In the genomic region with DNA sequence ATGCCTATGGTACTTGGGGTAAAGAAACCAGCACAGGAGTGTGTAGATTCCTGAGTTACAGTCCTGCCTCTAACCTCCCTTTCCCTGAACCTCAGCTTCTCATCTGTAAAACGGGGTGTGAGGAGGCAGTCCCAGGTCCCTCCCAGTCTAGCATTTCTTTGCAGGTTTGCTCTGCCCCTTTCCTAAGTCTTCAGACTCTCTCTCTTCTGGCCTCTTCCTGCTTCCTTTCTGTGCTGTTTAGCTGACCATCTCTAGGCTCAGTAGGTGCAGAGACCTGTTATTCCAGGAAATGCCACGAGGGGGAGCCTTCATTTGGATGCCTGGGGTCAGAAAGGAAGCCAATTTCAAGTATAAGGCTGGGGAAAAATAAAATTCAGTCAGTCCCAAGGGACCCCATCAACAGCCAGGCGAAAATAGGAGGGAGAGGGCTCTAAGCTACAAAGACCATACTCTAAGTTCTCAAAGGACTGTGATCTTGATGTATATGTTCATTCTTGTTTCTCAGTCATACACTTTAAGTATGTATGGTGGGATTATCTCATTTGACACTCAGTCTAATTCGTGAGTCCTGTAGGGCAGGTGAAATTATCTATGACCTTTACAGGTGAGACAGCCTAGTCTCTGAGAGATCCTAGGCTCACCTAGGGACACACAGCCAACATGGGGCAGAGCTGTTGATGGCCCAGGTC, we compare ENCODE assay signal across 8 cellular contexts.
DNase-seq lines count a peak whose midpoint lies in the region; ATAC-seq and TF ChIP-seq lines count a peak whose summit lies in the region.

No MANE protein-coding gene starts in this region.

- DNase-seq in D341Med (ENCODE audit: low spot score), result peak; percentile 64
- DNase-seq in HPDE6-E6E7 (ENCODE audit: extremely low spot score), result peak; percentile 81
- peak; percentile 75 for DNase-seq in NOMO-1 treated with DMSO at 0.1 percent for 48 hours (lab: John Stamatoyannopoulos, UW; ENCODE audit: unreplicated experiment)
- DNase-seq in activated CD8-positive, alpha-beta memory T cell treated with anti-CD3 and anti-CD28 coated beads for 24 hours, result peak; percentile 95
- DNase-seq in endothelial cell (ENCODE audit: low spot score), result peak; percentile 92
- DNase-seq in mucosa of descending colon, result peak in 2 of 3 donors; percentile 78 to 97
- DNase-seq in stimulated activated CD8-positive, alpha-beta memory T cell treated with anti-CD3 and anti-CD28 coated beads, Interleukin-4, amount 100 ng/mL, for 4 hours (ENCODE audit: low read depth in 2 of 2, low spot score in 1 of 2), result peak; percentile 63 to 77

- intact Hi-C loops in mucosa of descending colon (cut with DNase I, micrococcal nuclease), result loop anchor here (2.0 to 5.0 kb wide), 2 partner anchors 168 kb away; no protein-coding TSS in a partner anchor

- peaks cover 4% of the 10 kb centered on the region for H3K36me3 Mint-ChIP-seq in endothelial cell (ENCODE audit: low read depth, unreplicated experiment)

- ATAC-seq in mucosa of descending colon (peak; percentile 58), HG02571 (IDR thresholded peaks at IDR 0.05; ENCODE audit: unreplicated experiment) (no peak)

- peaks cover 3% of the 10 kb centered on the region for H3K4me1 Mint-ChIP-seq in endothelial cell (ENCODE audit: unreplicated experiment)

- no peaks in the 10 kb centered on the region for H3K9me3 Mint-ChIP-seq in endothelial cell (ENCODE audit: unreplicated experiment)

- no peaks in the 10 kb centered on the region for H3K36me3 ChIP-seq in mucosa of descending colon (ENCODE audit: low read depth)

- H3K4me3 Mint-ChIP-seq in endothelial cell (ENCODE audit: unreplicated experiment), result no peak overlapping the region

- no peak overlapping the region for H3K27ac Mint-ChIP-seq in endothelial cell (ENCODE audit: unreplicated experiment)

- peaks cover 9% of the 10 kb centered on the region for H3K4me1 ChIP-seq in mucosa of descending colon (ENCODE audit: low read depth)

- TF ChIP-seq CTCF in endothelial cell (IDR thresholded peaks at IDR 0.05; ENCODE audit: unreplicated experiment) (peak; percentile 87), mucosa of descending colon (IDR thresholded peaks at IDR 0.05) (peak; percentile 73)

- peaks cover 8% of the 10 kb centered on the region for H3K27me3 Mint-ChIP-seq in endothelial cell (ENCODE audit: unreplicated experiment)

- H3K4me3 ChIP-seq in mucosa of descending colon, result no peak overlapping the region

- no peaks in the 10 kb centered on the region for H3K9me3 ChIP-seq in mucosa of descending colon
